13 cellular contexts compared by ENCODE assay signal in the genomic region with DNA sequence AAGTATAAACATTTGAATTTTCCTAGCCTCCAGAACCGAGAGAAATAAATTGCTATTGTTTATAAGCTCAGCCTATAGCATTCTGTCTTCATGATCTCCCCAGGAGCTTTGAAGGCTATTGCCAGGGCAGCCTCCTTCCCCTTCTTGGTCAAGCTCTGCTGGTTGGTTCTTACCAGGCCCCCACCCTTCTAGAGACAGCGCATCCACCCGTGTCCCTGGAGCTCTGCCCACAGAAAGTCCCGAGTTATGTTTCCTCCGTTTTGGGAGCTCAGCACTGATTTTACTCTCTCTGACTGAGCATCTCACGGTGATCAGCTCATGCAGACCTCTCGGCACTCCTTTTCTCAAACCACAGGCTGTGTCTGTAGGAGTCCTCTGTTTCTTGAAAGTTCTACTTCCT.
A peak's percentile ranks its signal among the peaks of the same experiment; 100 is the strongest.
DNase-seq lines count a peak whose midpoint lies in the region; ATAC-seq and TF ChIP-seq lines count a peak whose summit lies in the region.
"Had no signal": no experiment of that assay in that cellular context is flagged by ENCODE, and none has a peak within 500 bp of the region (broad histone marks: within the 10 kb centered on the region; RNA-seq: fewer than 3 reads in every experiment).

No MANE protein-coding gene starts in this region.

- peaks cover 1% of the 10 kb centered on the region for H3K4me1 ChIP-seq in CD8-positive, alpha-beta memory T cell (ENCODE audit: insufficient read depth, low read length)

- POLR2A ChIA-PET in CD8-positive, alpha-beta memory T cell (lab: Charles Lee), result no interaction called here

- peaks cover 0 to 9% (median 2%) of the 10 kb centered on the region in 5 donors for H3K9me3 Mint-ChIP-seq in CD8-positive, alpha-beta memory T cell
- H3K9me3 Mint-ChIP-seq in memory B cell, result peaks cover 9% of the 10 kb centered on the region

- ATAC-seq in T-helper 17 cell (no peak), memory B cell (ENCODE audit: low read depth) (peak; percentile 25)
- ATAC-seq: activated CD8-positive, alpha-beta memory T cell treated with anti-CD3 and anti-CD28 coated beads, Interleukin-2, amount 10 ng/mL, durations not matched to agents 7 days and 5 days; stimulated activated naive CD8-positive, alpha-beta T cell treated with anti-CD3 and anti-CD28 coated beads, Interleukin-15, Interleukin-2, amounts not matched to agents 100 U/mL and 50 U/mL, for 24 hours had no signal

- H3K9me3 ChIP-seq in CD8-positive, alpha-beta memory T cell (ENCODE audit: low read length), result no peaks in the 10 kb centered on the region
- no peaks in the 10 kb centered on the region for H3K9me3 ChIP-seq in T-helper 17 cell (ENCODE audit: control insufficient read depth, low read length, poor library complexity, severe bottlenecking)

- H3K27me3 Mint-ChIP-seq in CD8-positive, alpha-beta memory T cell, result no peaks in the 10 kb centered on the region
- no peaks in the 10 kb centered on the region for H3K27me3 Mint-ChIP-seq in T-helper 17 cell
- peaks cover 26% of the 10 kb centered on the region for H3K27me3 Mint-ChIP-seq in memory B cell
- H3K27me3 Mint-ChIP-seq: activated CD8-positive, alpha-beta memory T cell treated with anti-CD3 and anti-CD28 coated beads, Interleukin-2, amount 10 ng/mL, durations not matched to agents 7 days and 5 days had no signal

- H3K36me3 ChIP-seq in CD8-positive, alpha-beta memory T cell (ENCODE audit: insufficient read depth, low read length), result peaks cover 70% of the 10 kb centered on the region

- no peak overlapping the region for H3K27ac ChIP-seq in CD8-positive, alpha-beta memory T cell (ENCODE audit: low read depth, low read length)
- H3K27ac ChIP-seq in temporal lobe (ENCODE audit: low read depth, low read length), result peak overlapping the region; percentile 41

- no peaks in the 10 kb centered on the region for H3K27me3 ChIP-seq in CD8-positive, alpha-beta memory T cell (ENCODE audit: insufficient read depth, low read length, poor library complexity, severe bottlenecking)

- no peak for DNase-seq in CD8-positive, alpha-beta memory T cell
- DNase-seq in T-helper 17 cell, result no peak
- DNase-seq in memory B cell (ENCODE audit: low spot score in 2 of 2), result no peak
- no peak for DNase-seq in GM20000 (ENCODE audit: low spot score)
- no peak for DNase-seq in DMS53 treated with DMSO at 0.1 percent for 48 hours (lab: John Stamatoyannopoulos, UW; ENCODE audit: unreplicated experiment)
- no peak for DNase-seq in AG20443 (ENCODE audit: low spot score)
- DNase-seq: activated CD4-positive, CD25-positive, alpha-beta regulatory T cell treated with anti-CD3 and anti-CD28 coated beads, Interleukin-2, amount 50 U/mL, for 72 hours; activated CD8-positive, alpha-beta memory T cell treated with anti-CD3 and anti-CD28 coated beads, Interleukin-2, amount 10 ng/mL, durations not matched to agents 7 days and 5 days; activated naive CD4-positive, alpha-beta T cell treated with Interleukin-2 at 50 U/mL for 16 hours; NCI-H1417; stimulated activated naive CD8-positive, alpha-beta T cell treated with anti-CD3 and anti-CD28 coated beads, Interleukin-15, Interleukin-2, amounts not matched to agents 100 U/mL and 50 U/mL, for 24 hours; T1000 had no signal

- no peak overlapping the region for H3K4me3 ChIP-seq in CD8-positive, alpha-beta memory T cell (ENCODE audit: low read length)

- peaks cover 4 to 26% (median 10%) of the 10 kb centered on the region in 3 donors for H3K4me1 Mint-ChIP-seq in CD8-positive, alpha-beta memory T cell
- H3K4me1 Mint-ChIP-seq in T-helper 17 cell (peaks cover 14% of the 10 kb centered on the region), memory B cell (peaks cover 11% of the 10 kb centered on the region)

- no peak overlapping the region for H3K4me3 Mint-ChIP-seq in CD8-positive, alpha-beta memory T cell
- H3K4me3 Mint-ChIP-seq in T-helper 17 cell (no peak overlapping the region), memory B cell (no peak overlapping the region)
- H3K4me3 Mint-ChIP-seq: activated CD8-positive, alpha-beta memory T cell treated with anti-CD3 and anti-CD28 coated beads, Interleukin-2, amount 10 ng/mL, durations not matched to agents 7 days and 5 days had no signal

- H3K27ac Mint-ChIP-seq in CD8-positive, alpha-beta memory T cell, result peak overlapping the region in 5 of 8 donors; percentile 8 to 85 (median 54)
- H3K27ac Mint-ChIP-seq in T-helper 17 cell (peak overlapping the region; percentile 85), memory B cell (no peak overlapping the region)
- H3K27ac Mint-ChIP-seq: activated CD8-positive, alpha-beta memory T cell treated with anti-CD3 and anti-CD28 coated beads, Interleukin-2, amount 10 ng/mL, durations not matched to agents 7 days and 5 days had no signal

- no peak for TF ChIP-seq CTCF in GM20000 (IDR thresholded peaks at IDR 0.05; ENCODE audit: extremely low read depth, missing control alignments)

- peaks cover 42 to 98% (median 46%) of the 10 kb centered on the region in 3 donors for H3K36me3 Mint-ChIP-seq in CD8-positive, alpha-beta memory T cell
- H3K36me3 Mint-ChIP-seq in T-helper 17 cell (ENCODE audit: low read depth) (peaks cover 22% of the 10 kb centered on the region), memory B cell (peaks cover 29% of the 10 kb centered on the region)

- CTCF ChIA-PET in CD8-positive, alpha-beta memory T cell (lab: Charles Lee), result interaction anchor here (2.1 kb wide), 1 partner anchor 15 kb away, joined by 9 read pairs; no protein-coding TSS in a partner anchor
